Comparison of ENCODE assay signal across 8 cellular contexts in the genomic region with DNA sequence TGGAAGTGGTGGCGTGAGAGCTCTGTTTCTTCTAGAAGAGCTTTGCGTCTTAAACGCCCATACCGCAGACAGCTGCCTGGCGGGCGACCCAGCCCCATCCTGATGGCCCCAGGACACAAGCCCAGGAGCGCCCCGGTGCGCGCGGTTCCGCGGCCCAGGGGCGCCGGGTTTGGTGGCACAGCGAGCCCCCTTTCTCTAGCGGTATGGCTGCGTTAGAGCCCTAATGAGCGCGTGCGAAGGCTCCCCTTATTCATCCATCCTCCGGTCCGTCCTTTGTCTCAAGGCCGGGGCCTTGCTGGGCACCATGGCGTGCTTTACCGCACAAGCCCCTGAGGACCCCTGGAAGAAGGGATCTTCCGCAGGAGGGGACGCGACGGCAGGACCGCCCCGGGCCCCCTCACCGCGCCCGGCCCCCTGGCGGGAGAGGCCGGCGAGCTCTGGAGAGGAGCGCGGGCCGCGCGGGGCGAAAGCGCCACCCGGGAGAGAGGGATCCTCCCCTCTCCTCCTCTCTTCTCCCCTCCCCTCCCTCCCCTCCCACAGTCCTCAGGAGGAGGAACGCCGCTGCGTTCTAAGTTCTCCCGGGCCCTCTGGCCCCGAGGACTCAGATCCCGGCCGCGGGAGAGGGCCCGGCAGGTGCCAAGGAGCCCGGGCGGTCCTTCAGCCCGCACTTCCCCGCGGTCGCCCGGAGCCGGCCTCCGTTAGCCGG. TPM values are rescaled to one million over a fixed set of nuclear protein-coding genes. Genes with fewer than 3 reads are reported as not detected.
DNase-seq lines count a peak whose midpoint lies in the region; ATAC-seq, FAIRE-seq and TF ChIP-seq lines count a peak whose summit lies in the region.

No MANE protein-coding gene starts in this region.

- H2AFZ ChIP-seq in HCT116 (ENCODE audit: low read depth, low read length, poor library complexity, severe bottlenecking), result no peak overlapping the region
- peak overlapping the region; percentile 36; the same call in 1 of the 2 replicates for H2AFZ ChIP-seq in GM12878 (ENCODE audit: control insufficient read depth, low read depth, low read length)

- H3K9ac ChIP-seq in HCT116 (ENCODE audit: low read length) (0 out of 2 replicates have a peak overlapping the region, but pooled peaks have one; percentile 47), GM12878 (ENCODE audit: control insufficient read depth, insufficient read depth, low read length) (peak overlapping the region; percentile 91), iPS-15b (ENCODE audit: low read depth, low read length) (no peak overlapping the region)

- H3K79me2 ChIP-seq in HCT116 (ENCODE audit: insufficient read depth, low read length) (no peaks in the 10 kb centered on the region), GM12878 (ENCODE audit: control insufficient read depth, insufficient read depth, low read length) (peaks cover 47% of the 10 kb centered on the region)

- peak; percentile 40 for TF ChIP-seq CTCF in GM12873 (IDR thresholded peaks at IDR 0.05; ENCODE audit: insufficient read depth, low read depth, low read length, missing control alignments)
- TF ChIP-seq CTCF in HCT116 (IDR thresholded peaks at IDR 0.05 in 2 of 3, conservative IDR thresholded peaks at IDR 0.05 in 1 of 3; ENCODE audit: borderline replicate concordance in 1 of 3, insufficient read depth in 1 of 3, low read depth in 2 of 3, low read length in 2 of 3), result peak; percentile 8 to 42 (median 23); a peak in 4 of 6 replicates
- peak; percentile 18 to 33 (median 20); a peak in 3 of 6 replicates for TF ChIP-seq CTCF in GM12878 (IDR thresholded peaks at IDR 0.05 in 2 of 3, conservative IDR thresholded peaks at IDR 0.05 in 1 of 3; ENCODE audit: control insufficient read depth in 2 of 3, extremely low read depth in 1 of 3, insufficient read depth in 1 of 3, low read depth in 3 of 3, low read length in 3 of 3)

- H3K4me1 ChIP-seq in HCT116 (ENCODE audit: control insufficient read depth in 1 of 2, insufficient read depth in 2 of 2, low read length in 2 of 2) (peaks cover 0 to 18% of the 10 kb centered on the region in 2 experiments; a peak in 2 of 4 replicates), GM12878 (ENCODE audit: control insufficient read depth, insufficient read depth, low read length) (peaks cover 28% of the 10 kb centered on the region), iPS-15b (ENCODE audit: control insufficient read depth, insufficient read depth, low read length) (no peaks in the 10 kb centered on the region)

- H3K4me2 ChIP-seq in HCT116 (ENCODE audit: low read length) (peak overlapping the region; percentile 95), GM12878 (ENCODE audit: control insufficient read depth, insufficient read depth) (peak overlapping the region; percentile 75)

- no peak for TF ChIP-seq RAD21 in HCT116 (IDR thresholded peaks at IDR 0.05; ENCODE audit: low read depth)
- TF ChIP-seq RAD21 in GM12878 (IDR thresholded peaks at IDR 0.05; ENCODE audit: insufficient read depth, low read depth, low read length), result no peak

- DNase-seq in HCT116 (ENCODE audit: low read depth, low spot score) (peak; percentile 19), NAMALWA (ENCODE audit: low spot score) (peak; percentile 73), T-helper 22 cell (ENCODE audit: low read depth) (peak; percentile 45), GM12878 (ENCODE audit: low read depth, low spot score) (no peak), skeletal muscle cell (ENCODE audit: low read depth) (peak; percentile 80)

- H3K9me3 ChIP-seq in HCT116 (ENCODE audit: control insufficient read depth in 1 of 2, insufficient read depth in 1 of 2, low read depth in 1 of 2, low read length in 2 of 2) (no peaks in the 10 kb centered on the region), GM12878 (replicated peaks; ENCODE audit: control insufficient read depth, insufficient read depth, low read length) (no peaks in the 10 kb centered on the region), iPS-15b (ENCODE audit: control insufficient read depth, insufficient read depth, low read length) (no peaks in the 10 kb centered on the region)

- intact Hi-C loops in HCT116 (cut with micrococcal nuclease), result no loop called here
- intact Hi-C loops in GM12878 (cut with micrococcal nuclease; ENCODE audit: unreplicated experiment), result loop anchor here (1.0 to 5.0 kb wide), 6 partner anchors 44 to 336 kb away; a partner anchor contains a TSS

- SMC1A ChIA-PET in GM12878 (lab: Charles Lee; ENCODE audit: uncharacterized antibody, unreplicated experiment), result interaction anchor here (1.0 to 5.8 kb wide), 10 partner anchors 9 to 73 kb away, joined by 3 to 28 read pairs (median 6); no protein-coding TSS in a partner anchor

- H3K27ac ChIP-seq in HCT116 (ENCODE audit: low read depth, low read length) (peak overlapping the region; percentile 24; the same call in 1 of the 2 replicates), GM12878 (ENCODE audit: control insufficient read depth, insufficient read depth) (peak overlapping the region; percentile 89)

- peak; percentile 84 for ATAC-seq in HCT116
- peak; percentile 46 for ATAC-seq in GM12878
- ATAC-seq in HG03469 (IDR thresholded peaks at IDR 0.05; ENCODE audit: unreplicated experiment), result no peak

- H3K27me3 ChIP-seq in HCT116 (ENCODE audit: insufficient read depth, low read length) (peaks cover 3% of the 10 kb centered on the region; the same call in 1 of the 2 replicates), GM12878 (replicated peaks in 1 of 2; ENCODE audit: control insufficient read depth in 2 of 2, insufficient read depth in 2 of 2, low read length in 1 of 2) (no peaks in the 10 kb centered on the region), iPS-15b (ENCODE audit: control insufficient read depth, insufficient read depth, low read length) (peaks cover 64% of the 10 kb centered on the region)

- no peaks in the 10 kb centered on the region for H4K20me1 ChIP-seq in HCT116 (ENCODE audit: insufficient read depth)
- H4K20me1 ChIP-seq in GM12878 (ENCODE audit: control insufficient read depth, insufficient read depth), result no peaks in the 10 kb centered on the region

- TF ChIP-seq POLR2A in HCT116 (IDR thresholded peaks at IDR 0.05; ENCODE audit: borderline replicate concordance, extremely low read depth, insufficient read depth, insufficient read length) (no peak), GM12878 (IDR thresholded peaks at IDR 0.05; ENCODE audit: low read depth, low read length) (peak; percentile 59)

- BruUV-seq in HCT116 (replicated peaks; lab: Mats Ljungman, UMichigan), result no TSS peak
- TSS peak; percentile 55 for BruUV-seq in GM12878 (replicated peaks; lab: Mats Ljungman, UMichigan)

- CTCF ChIA-PET in HCT116 (lab: Charles Lee) (no interaction called here), GM12878 (lab: Yijun Ruan, JAX) (interaction anchor here (0.6 to 2.1 kb wide), 13 partner anchors 16 to 131 kb away, joined by 3 to 10 read pairs (median 4); no protein-coding TSS in a partner anchor)

- FAIRE-seq in GM12878 (lab: Jason Lieb, UNC), result no peak

- in situ Hi-C loops in GM12878 (cut with MboI), result loop anchor here (10.0 kb wide), 1 partner anchor 54 kb away; no protein-coding TSS in a partner anchor

- peak; percentile 53 to 84; a peak in 3 of 4 replicates for TF ChIP-seq EP300 in GM12878 (IDR thresholded peaks at IDR 0.05; ENCODE audit: borderline replicate concordance in 1 of 2, control insufficient read depth in 1 of 2, low read depth in 2 of 2, low read length in 2 of 2)

- no peaks in the 10 kb centered on the region for H3K9me2 ChIP-seq in HCT116 (ENCODE audit: insufficient read depth)

- H3K36me3 ChIP-seq in HCT116 (ENCODE audit: control insufficient read depth in 1 of 2, insufficient read depth in 2 of 2, low read length in 2 of 2) (no peaks in the 10 kb centered on the region), GM12878 (ENCODE audit: control insufficient read depth in 2 of 2, insufficient read depth in 2 of 2, low read length in 1 of 2) (no peaks in the 10 kb centered on the region; a peak in 1 of 4 replicates), iPS-15b (ENCODE audit: control insufficient read depth, insufficient read depth, low read length) (no peaks in the 10 kb centered on the region)

- WGBS in GM12878 (ENCODE audit: insufficient coverage, insufficient replicate concordance, low lambda C conversion rate, missing lambda C conversion rate), result 1% methylated on average over 53 of the region's 65 CpGs

- RAD21 ChIA-PET in HCT116 (lab: Charles Lee; ENCODE audit: low non-redundant PET in 1 of 2, low total read pairs in 2 of 2, uncharacterized antibody in 2 of 2, unreplicated experiment in 2 of 2) (no interaction called here), GM12878 (lab: Charles Lee; ENCODE audit: unreplicated experiment) (interaction anchor here (0.7 to 10.2 kb wide), 13 partner anchors 8 to 448 kb away, joined by 3 to 73 read pairs (median 4); no protein-coding TSS in a partner anchor)

- POLR2A ChIA-PET in HCT116 (lab: Charles Lee), result no interaction called here
- POLR2A ChIA-PET in GM12878 (lab: Charles Lee), result interaction anchor here (0.7 to 6.1 kb wide), 5 partner anchors 8 to 73 kb away, joined by 3 to 96 read pairs (median 3); no protein-coding TSS in a partner anchor

- H3K4me3 ChIP-seq in HCT116 (replicated peaks in 1 of 2; ENCODE audit: low read depth in 1 of 2, low read length in 2 of 2), result peak overlapping the region; percentile 39 to 67
- H3K4me3 ChIP-seq in GM12878, result peak overlapping the region; percentile 99
- H3K4me3 ChIP-seq in iPS-15b (ENCODE audit: low read depth, low read length), result peak overlapping the region; percentile 68
- H3K4me3 ChIP-seq in skeletal muscle cell (ENCODE audit: low read depth, low read length), result peak overlapping the region; percentile 78

RNA-seq across cellular contexts. Expression of a gene that starts 0.6 kb away (rescaled TPM):
- 9.2 TPM for total RNA-seq in HCT116 (2021; ENCODE audit: unreplicated experiment)
- polyA plus RNA-seq in HCT116 (2012), result 9.6 and 13.0 TPM in 2 replicates
- 16.4 and 16.7 TPM in 2 replicates for total RNA-seq in GM12878 (2013; cell fraction: nucleolus; rRNA removed)
- total RNA-seq in GM12878 (2014; rRNA removed), result 35.8 and 37.0 TPM in 2 replicates
- total RNA-seq in GM12878 (2014; rRNA removed; fragmentation: Illumina TruSeq; extraction: Trizol), result 23.2 and 23.8 TPM in 2 replicates
- 43.2 and 43.4 TPM in 2 replicates for total RNA-seq in GM12878 (2021)
- 24.9 TPM for polyA plus RNA-seq in GM12878 (2011; ENCODE audit: low read depth)
- 20.3 and 26.9 TPM in 2 replicates for polyA plus RNA-seq in GM12878 (2011; rRNA removed)
- polyA plus RNA-seq in GM12878 (2011; cell fraction: cytosol; rRNA removed), result 27.0 and 29.7 TPM in 2 replicates
- 30.5 and 33.0 TPM in 2 replicates for polyA plus RNA-seq in GM12878 (2011; cell fraction: nucleus; rRNA removed)
- 27.7 and 31.8 TPM in 2 replicates for polyA plus RNA-seq in GM12878 (2012)
- polyA plus RNA-seq in GM12878 (2014; fragmentation: Illumina TruSeq; extraction: Trizol), result 27.4 TPM in 2 replicates
- polyA plus RNA-seq in GM12878 (2014; fragmentation: Nextera tagmentation; extraction: Ambion mirVana), result 10 to 100 TPM; 10.8 to 13.9 TPM
- polyA plus RNA-seq in GM12878 (2014; rRNA removed), result 28.0 and 29.0 TPM in 2 replicates
- 10 to 100 TPM; 32.6 to 37.2 TPM for polyA plus RNA-seq in GM12878 (2016; fragmentation: Nextera tagmentation; extraction: Ambion mirVana)
- polyA minus RNA-seq in GM12878 (2011; rRNA and poly(A)+ RNA removed), result 49.4 and 72.0 TPM in 2 replicates
- 22.5 and 26.3 TPM in 2 replicates for polyA minus RNA-seq in GM12878 (2011; cell fraction: cytosol; rRNA and poly(A)+ RNA removed)
- 12.0 and 23.5 TPM in 2 replicates for polyA minus RNA-seq in GM12878 (2011; cell fraction: nucleus; rRNA and poly(A)+ RNA removed)
